12 cellular contexts compared by ENCODE assay signal in genomic region chr16:78761427-78761826, GRCh38.
DNase-seq lines count a peak whose midpoint lies in the region; ATAC-seq, FAIRE-seq and TF ChIP-seq lines count a peak whose summit lies in the region.
"Had no signal": no experiment of that assay in that cellular context is flagged by ENCODE, and none has a peak within 500 bp of the region (broad histone marks: within the 10 kb centered on the region; RNA-seq: fewer than 3 reads in every experiment).

No MANE protein-coding gene starts in this region.

- H3K4me3 Mint-ChIP-seq in H9 = no peak overlapping the region
- H3K4me3 Mint-ChIP-seq: activated naive CD8-positive, alpha-beta T cell treated with anti-CD3 and anti-CD28 coated beads, Interleukin-2, amount 10 ng/mL, durations not matched to agents 7 days and 5 days; endodermal cell had no signal

- H3K14ac ChIP-seq in H9 (ENCODE audit: insufficient read depth, low read length) = no peak overlapping the region

- no peak overlapping the region for H2BK120ac ChIP-seq in H9 (ENCODE audit: low read depth, low read length, poor library complexity, severe bottlenecking)

- H4K8ac ChIP-seq in H9 (replicated peaks; ENCODE audit: insufficient read length, low read depth, low read length) = no peak overlapping the region

- H3K79me1 ChIP-seq in H9 (ENCODE audit: insufficient read depth, low read depth, low read length, poor library complexity, severe bottlenecking) = no peaks in the 10 kb centered on the region

- TF ChIP-seq CTCF in GM12864 (IDR thresholded peaks at IDR 0.05; ENCODE audit: low read depth, low read length, missing control alignments) (no peak), H9 (conservative IDR thresholded peaks at IDR 0.05) (no peak), SK-N-SH (IDR thresholded peaks at IDR 0.05) (no peak)

- no peak overlapping the region for H2BK15ac ChIP-seq in H9 (ENCODE audit: low read depth, low read length)

- WGBS in H9 (ENCODE audit: extremely low coverage, insufficient read length, low lambda C conversion rate) = no CpG with 5 or more reads among the region's 5 CpGs
- 51% methylated on average over 5 of the region's 5 CpGs for WGBS in SK-N-SH (ENCODE audit: low lambda C conversion rate)

- H2BK20ac ChIP-seq in H9 (ENCODE audit: low read depth, low read length, poor library complexity, severe bottlenecking) = no peak overlapping the region

- no peak overlapping the region for H4K5ac ChIP-seq in H9 (ENCODE audit: insufficient read length, low read depth, low read length)

- H3K4me2 ChIP-seq in H9 (ENCODE audit: insufficient read depth, insufficient read length, low read length) = no peak overlapping the region
- no peak overlapping the region for H3K4me2 ChIP-seq in SK-N-SH

- H3K27me3 Mint-ChIP-seq in H9 (ENCODE audit: low read depth) = peaks cover 2% of the 10 kb centered on the region; the same call in 1 of the 2 replicates
- H3K27me3 Mint-ChIP-seq: activated naive CD8-positive, alpha-beta T cell treated with anti-CD3 and anti-CD28 coated beads, Interleukin-2, amount 10 ng/mL, durations not matched to agents 7 days and 5 days had no signal

- no peak overlapping the region for H3K23ac ChIP-seq in H9 (ENCODE audit: insufficient read length, low read depth, low read length)

- no peaks in the 10 kb centered on the region; a peak in 3 of 4 replicates for H3K4me1 Mint-ChIP-seq in H9
- H3K4me1 Mint-ChIP-seq: activated naive CD8-positive, alpha-beta T cell treated with anti-CD3 and anti-CD28 coated beads, Interleukin-2, amount 10 ng/mL, durations not matched to agents 7 days and 5 days had no signal

- no peak overlapping the region for H2BK12ac ChIP-seq in H9 (ENCODE audit: insufficient read length, low read depth, low read length)

- no peak overlapping the region for H3K4ac ChIP-seq in H9 (ENCODE audit: low read depth, low read length)

- H3K36me3 Mint-ChIP-seq in H9 (ENCODE audit: insufficient read depth in 1 of 3, low read depth in 3 of 3) = no peaks in the 10 kb centered on the region
- H3K36me3 Mint-ChIP-seq: activated naive CD8-positive, alpha-beta T cell treated with anti-CD3 and anti-CD28 coated beads, Interleukin-2, amount 10 ng/mL, durations not matched to agents 7 days and 5 days had no signal

- H3K4me3 ChIP-seq in GM12864 (ENCODE audit: low read depth, low read length) (no peak overlapping the region), SK-N-SH (ENCODE audit: low read depth in 2 of 2, low read length in 1 of 2) (no peak overlapping the region)

- H3K23me2 ChIP-seq in H9 (ENCODE audit: insufficient read length, low read depth, low read length, poor library complexity, severe bottlenecking) = no peaks in the 10 kb centered on the region

- ATAC-seq in HG02840 (IDR thresholded peaks at IDR 0.05; ENCODE audit: low FRiP score, unreplicated experiment) (peak; percentile 59), HG03571 (IDR thresholded peaks at IDR 0.05; ENCODE audit: unreplicated experiment) (peak; percentile 80)

- no peaks in the 10 kb centered on the region for H3K79me2 ChIP-seq in H9 (ENCODE audit: insufficient read depth, low read length)
- no peaks in the 10 kb centered on the region for H3K79me2 ChIP-seq in SK-N-SH (ENCODE audit: insufficient read depth)

- H4K20me1 ChIP-seq in H9 (ENCODE audit: control insufficient read depth, insufficient read depth, insufficient read length) (no peaks in the 10 kb centered on the region), SK-N-SH (ENCODE audit: insufficient read depth) (no peaks in the 10 kb centered on the region)

- TF ChIP-seq RAD21 in SK-N-SH (IDR thresholded peaks at IDR 0.05; ENCODE audit: low read length) = no peak

- H3K18ac ChIP-seq in H9 (ENCODE audit: insufficient read length, low read depth, low read length) = no peak overlapping the region

- POLR2A ChIA-PET in SK-N-SH (lab: Yijun Ruan, JAX) = no interaction called here

- H3K9me3 Mint-ChIP-seq in H9 = no peaks in the 10 kb centered on the region
- H3K9me3 Mint-ChIP-seq: endodermal cell had no signal

- no peaks in the 10 kb centered on the region for H3F3A ChIP-seq in SK-N-SH (replicated peaks; ENCODE audit: insufficient read depth)

- H3K27me3 ChIP-seq in H9 (ENCODE audit: insufficient read depth, low read length) (no peaks in the 10 kb centered on the region), SK-N-SH (ENCODE audit: insufficient read depth) (no peaks in the 10 kb centered on the region)

- H4K91ac ChIP-seq in H9 (ENCODE audit: insufficient read length, low read depth, low read length) = no peak overlapping the region

- no peak overlapping the region for H2AK5ac ChIP-seq in H9 (ENCODE audit: insufficient read length, low read length)

- CTCF ChIA-PET in SK-N-SH (lab: Yijun Ruan, JAX) = interaction anchor here (2.4 kb wide), 1 partner anchor 9 kb away, joined by 12 read pairs; no protein-coding TSS in a partner anchor

- no peak for TF ChIP-seq EP300 in SK-N-SH (IDR thresholded peaks at IDR 0.05; ENCODE audit: borderline replicate concordance in 1 of 2, low read depth in 1 of 2, low read length in 1 of 2)

- H3K56ac ChIP-seq in H9 (ENCODE audit: insufficient read length, low read depth, low read length) = no peak overlapping the region

- peak; percentile 81 for FAIRE-seq in GM19239 (lab: Jason Lieb, UNC)

- H3K9me2 ChIP-seq in SK-N-SH = no peaks in the 10 kb centered on the region

- no peak overlapping the region for H3K9ac ChIP-seq in H9 (ENCODE audit: extremely low read depth, insufficient read length, low read length)
- no peak overlapping the region for H3K9ac ChIP-seq in SK-N-SH

- H3K9me3 ChIP-seq in H9 (ENCODE audit: control insufficient read depth, low read depth, low read length) = no peaks in the 10 kb centered on the region
- H3K9me3 ChIP-seq in SK-N-SH = no peaks in the 10 kb centered on the region

- H2AFZ ChIP-seq in H9 (ENCODE audit: low read length) (no peak overlapping the region), SK-N-SH (ENCODE audit: low read depth) (no peak overlapping the region)

- DNase-seq in GM12864 (ENCODE audit: low read depth) = peak; percentile 38
- no peak for DNase-seq in GM19239 (ENCODE audit: insufficient read length, low spot score)
- no peak for DNase-seq in NCI-H2107 treated with DMSO at 0.1 percent for 48 hours (lab: John Stamatoyannopoulos, UW; ENCODE audit: unreplicated experiment)
- no peak for DNase-seq in H9
- no peak for DNase-seq in SHP77 (lab: John Stamatoyannopoulos, UW)
- no peak for DNase-seq in SK-N-SH
- DNase-seq: activated naive CD8-positive, alpha-beta T cell treated with anti-CD3 and anti-CD28 coated beads, Interleukin-2, amount 10 ng/mL, durations not matched to agents 7 days and 5 days; endodermal cell; NCI-H69; T-helper 9 cell had no signal

- no peak overlapping the region for H2BK5ac ChIP-seq in H9 (ENCODE audit: insufficient read length, low read length)

- no peaks in the 10 kb centered on the region; the same call in 1 of the 2 replicates for H3K4me1 ChIP-seq in H9 (ENCODE audit: insufficient read depth, low read length)
- H3K4me1 ChIP-seq in SK-N-SH (ENCODE audit: control insufficient read depth in 1 of 2, insufficient read depth in 2 of 2, low read depth in 1 of 2, low read length in 1 of 2) = no peaks in the 10 kb centered on the region

- no peak overlapping the region for H3K27ac Mint-ChIP-seq in H9
- H3K27ac Mint-ChIP-seq: activated naive CD8-positive, alpha-beta T cell treated with anti-CD3 and anti-CD28 coated beads, Interleukin-2, amount 10 ng/mL, durations not matched to agents 7 days and 5 days; endodermal cell had no signal

- H3K27ac ChIP-seq in H9 (ENCODE audit: insufficient read length, low read depth, low read length) = no peak overlapping the region
- no peak overlapping the region for H3K27ac ChIP-seq in SK-N-SH (ENCODE audit: low read depth in 2 of 2, low read length in 1 of 2)

- H3T11ph ChIP-seq in H9 (ENCODE audit: low read length) = no peak overlapping the region

- H3K36me3 ChIP-seq in SK-N-SH (replicated peaks in 1 of 2; ENCODE audit: control insufficient read depth in 1 of 2, insufficient read depth in 2 of 2, low read length in 1 of 2) = no peaks in the 10 kb centered on the region

TF ChIP-seq in SK-N-SH, 30 proteins besides CTCF, POLR2A, EP300 and RAD21:
- TF ChIP-seq PBX3 (IDR thresholded peaks at IDR 0.05) (no peak), TAF1 (IDR thresholded peaks at IDR 0.05; ENCODE audit: borderline replicate concordance, low read depth, low read length) (no peak), JUND (IDR thresholded peaks at IDR 0.05) (no peak), FOXJ3 (CRISPR knock-in tag; IDR thresholded peaks at IDR 0.05) (no peak), TEAD4 (IDR thresholded peaks at IDR 0.05; ENCODE audit: borderline replicate concordance, insufficient read depth) (no peak), RCOR1 (IDR thresholded peaks at IDR 0.05; ENCODE audit: low read length) (no peak), NFIC (IDR thresholded peaks at IDR 0.05; ENCODE audit: borderline replicate concordance) (no peak), FOXM1 (IDR thresholded peaks at IDR 0.05; ENCODE audit: low read depth) (no peak)
- TF ChIP-seq, protein P1, sequence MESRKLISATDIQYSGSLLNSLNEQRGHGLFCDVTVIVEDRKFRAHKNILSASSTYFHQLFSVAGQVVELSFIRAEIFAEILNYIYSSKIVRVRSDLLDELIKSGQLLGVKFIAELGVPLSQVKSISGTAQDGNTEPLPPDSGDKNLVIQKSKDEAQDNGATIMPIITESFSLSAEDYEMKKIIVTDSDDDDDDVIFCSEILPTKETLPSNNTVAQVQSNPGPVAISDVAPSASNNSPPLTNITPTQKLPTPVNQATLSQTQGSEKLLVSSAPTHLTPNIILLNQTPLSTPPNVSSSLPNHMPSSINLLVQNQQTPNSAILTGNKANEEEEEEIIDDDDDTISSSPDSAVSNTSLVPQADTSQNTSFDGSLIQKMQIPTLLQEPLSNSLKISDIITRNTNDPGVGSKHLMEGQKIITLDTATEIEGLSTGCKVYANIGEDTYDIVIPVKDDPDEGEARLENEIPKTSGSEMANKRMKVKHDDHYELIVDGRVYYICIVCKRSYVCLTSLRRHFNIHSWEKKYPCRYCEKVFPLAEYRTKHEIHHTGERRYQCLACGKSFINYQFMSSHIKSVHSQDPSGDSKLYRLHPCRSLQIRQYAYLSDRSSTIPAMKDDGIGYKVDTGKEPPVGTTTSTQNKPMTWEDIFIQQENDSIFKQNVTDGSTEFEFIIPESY (IDR thresholded peaks at IDR 0.05; ENCODE audit: borderline replicate concordance, low read depth) = no peak
